In genomic region chr9:136718463-136719211, GRCh38 we compare ENCODE assay signal across 36 cellular contexts. TPM values are rescaled to one million over a fixed set of nuclear protein-coding genes. Genes with fewer than 3 reads are reported as not detected.
DNase-seq lines count a peak whose midpoint lies in the region; ATAC-seq and TF ChIP-seq lines count a peak whose summit lies in the region.
"Had no signal": no experiment of that assay in that cellular context is flagged by ENCODE, and none has a peak within 500 bp of the region (broad histone marks: within the 10 kb centered on the region; RNA-seq: fewer than 3 reads in every experiment).

No MANE protein-coding gene starts in this region.

- peaks cover 14% of the 10 kb centered on the region for H3K4me1 Mint-ChIP-seq in activated CD8-positive, alpha-beta T cell treated with anti-CD3 and anti-CD28 coated beads, Interleukin-2, amount 10 ng/mL, durations not matched to agents 7 days and 5 days (ENCODE audit: low read depth)
- peaks cover 3% of the 10 kb centered on the region for H3K4me1 Mint-ChIP-seq in activated CD8-positive, alpha-beta T cell treated with anti-CD3 and anti-CD28 coated beads for 36 hours (ENCODE audit: low read depth)
- H3K4me1 Mint-ChIP-seq in stimulated activated memory B cell treated with anti-CD40 and anti-IgM and Interleukin-4, amounts not matched to agents 10 μg/mL and 1 μg/mL and 100 μg/mL, for 72 hours, result peaks cover 54% of the 10 kb centered on the region
- peaks cover 6% of the 10 kb centered on the region for H3K4me1 Mint-ChIP-seq in activated naive CD8-positive, alpha-beta T cell treated with anti-CD3 and anti-CD28 coated beads, Interleukin-2, amount 50 U/mL, for 24 hours
- H3K4me1 Mint-ChIP-seq: activated CD4-positive, alpha-beta T cell treated with anti-CD3 and anti-CD28 coated beads for 36 hours had no signal

- H3K4me2 ChIP-seq in smooth muscle cell, result no peak overlapping the region
- H3K4me2 ChIP-seq: GM23338 had no signal

- no peaks in the 10 kb centered on the region for H3K4me1 ChIP-seq in HEK293 (ENCODE audit: control insufficient read depth, insufficient read depth, low read length)
- H3K4me1 ChIP-seq in gastroesophageal sphincter, result peaks cover 0 to 58% (median 25%) of the 10 kb centered on the region in 3 donors
- peaks cover 1% of the 10 kb centered on the region for H3K4me1 ChIP-seq in smooth muscle cell (ENCODE audit: low read depth)
- H3K4me1 ChIP-seq: breast epithelium, colonic mucosa, pancreas had no signal

- peak overlapping the region; percentile 15 for H3K27ac Mint-ChIP-seq in activated CD8-positive, alpha-beta T cell treated with anti-CD3 and anti-CD28 coated beads, Interleukin-2, amount 10 ng/mL, durations not matched to agents 7 days and 5 days
- H3K27ac Mint-ChIP-seq in activated CD8-positive, alpha-beta T cell treated with anti-CD3 and anti-CD28 coated beads for 36 hours, result no peak overlapping the region
- H3K27ac Mint-ChIP-seq in stimulated activated memory B cell treated with anti-CD40 and anti-IgM and Interleukin-4, amounts not matched to agents 10 μg/mL and 1 μg/mL and 100 μg/mL, for 72 hours, result peak overlapping the region; percentile 58
- no peak overlapping the region for H3K27ac Mint-ChIP-seq in activated naive CD8-positive, alpha-beta T cell treated with anti-CD3 and anti-CD28 coated beads, Interleukin-2, amount 50 U/mL, for 24 hours
- H3K27ac Mint-ChIP-seq: activated CD4-positive, alpha-beta T cell treated with anti-CD3 and anti-CD28 coated beads for 36 hours; activated naive CD8-positive, alpha-beta T cell; GM23338; nephron had no signal

- H3K9me3 Mint-ChIP-seq in activated CD8-positive, alpha-beta T cell treated with anti-CD3 and anti-CD28 coated beads, Interleukin-2, amount 10 ng/mL, durations not matched to agents 7 days and 5 days (ENCODE audit: insufficient read depth), result no peaks in the 10 kb centered on the region
- no peaks in the 10 kb centered on the region for H3K9me3 Mint-ChIP-seq in activated CD8-positive, alpha-beta T cell treated with anti-CD3 and anti-CD28 coated beads for 36 hours
- no peaks in the 10 kb centered on the region for H3K9me3 Mint-ChIP-seq in stimulated activated memory B cell treated with anti-CD40 and anti-IgM and Interleukin-4, amounts not matched to agents 10 μg/mL and 1 μg/mL and 100 μg/mL, for 72 hours
- no peaks in the 10 kb centered on the region for H3K9me3 Mint-ChIP-seq in activated naive CD8-positive, alpha-beta T cell treated with anti-CD3 and anti-CD28 coated beads, Interleukin-2, amount 50 U/mL, for 24 hours
- H3K9me3 Mint-ChIP-seq: GM23338, nephron had no signal

- no peak overlapping the region for H3K9ac ChIP-seq in smooth muscle cell (ENCODE audit: low read depth)

- peaks cover 10% of the 10 kb centered on the region for H3K36me3 Mint-ChIP-seq in activated CD8-positive, alpha-beta T cell treated with anti-CD3 and anti-CD28 coated beads, Interleukin-2, amount 10 ng/mL, durations not matched to agents 7 days and 5 days (ENCODE audit: low read depth)
- peaks cover 6% of the 10 kb centered on the region for H3K36me3 Mint-ChIP-seq in activated CD8-positive, alpha-beta T cell treated with anti-CD3 and anti-CD28 coated beads for 36 hours (ENCODE audit: low read depth)
- H3K36me3 Mint-ChIP-seq in stimulated activated memory B cell treated with anti-CD40 and anti-IgM and Interleukin-4, amounts not matched to agents 10 μg/mL and 1 μg/mL and 100 μg/mL, for 72 hours, result peaks cover 13% of the 10 kb centered on the region
- peaks cover 7% of the 10 kb centered on the region for H3K36me3 Mint-ChIP-seq in activated naive CD8-positive, alpha-beta T cell treated with anti-CD3 and anti-CD28 coated beads, Interleukin-2, amount 50 U/mL, for 24 hours (ENCODE audit: low read depth)
- H3K36me3 Mint-ChIP-seq: activated naive CD8-positive, alpha-beta T cell had no signal

- H2AFZ ChIP-seq in smooth muscle cell (ENCODE audit: low read depth), result no peak overlapping the region
- H2AFZ ChIP-seq: GM23338 had no signal

- no peaks in the 10 kb centered on the region for H3K79me2 ChIP-seq in smooth muscle cell (ENCODE audit: low read depth)

- DNase-seq in activated CD8-positive, alpha-beta T cell treated with anti-CD3 and anti-CD28 coated beads, Interleukin-2, amount 10 ng/mL, durations not matched to agents 7 days and 5 days, result no peak
- no peak for DNase-seq in activated CD8-positive, alpha-beta T cell treated with anti-CD3 and anti-CD28 coated beads for 36 hours
- no peak for DNase-seq in activated naive CD8-positive, alpha-beta T cell treated with anti-CD3 and anti-CD28 coated beads, Interleukin-2, amount 50 U/mL, for 24 hours
- no peak for DNase-seq in central memory CD4-positive, alpha-beta T cell
- no peak for DNase-seq in smooth muscle cell (lab: John Stamatoyannopoulos, UW; ENCODE audit: unreplicated experiment)
- DNase-seq: activated CD4-positive, alpha-beta T cell treated with anti-CD3 and anti-CD28 coated beads for 36 hours; activated effector memory CD4-positive, alpha-beta T cell treated with Interleukin-2 at 50 U/mL for 16 hours; activated T-cell treated with anti-CD3 and anti-CD28 coated beads for 4 hours; colonic mucosa; DMS79; effector CD4-positive, alpha-beta T cell; GDM1; head of caudate nucleus; mammary epithelial cell; NCI-H146; NCI-H226; NCI-H526 treated with DMSO at 0.1 percent for 48 hours; retina; SHP77 treated with DMSO at 0.1 percent for 48 hours; tibial artery had no signal

- peaks cover 64% of the 10 kb centered on the region for H4K20me1 ChIP-seq in smooth muscle cell (ENCODE audit: low read depth)

- peak; percentile 5 for ATAC-seq in activated CD8-positive, alpha-beta T cell treated with anti-CD3 and anti-CD28 coated beads, Interleukin-2, amount 10 ng/mL, durations not matched to agents 7 days and 5 days
- ATAC-seq in activated CD8-positive, alpha-beta T cell treated with anti-CD3 and anti-CD28 coated beads for 36 hours, result no peak
- no peak for ATAC-seq in gastroesophageal sphincter
- ATAC-seq in stimulated activated memory B cell treated with anti-CD40 and anti-IgM and Interleukin-4, amounts not matched to agents 10 μg/mL and 1 μg/mL and 100 μg/mL, for 72 hours, result peak; percentile 3
- no peak for ATAC-seq in activated naive CD8-positive, alpha-beta T cell treated with anti-CD3 and anti-CD28 coated beads, Interleukin-2, amount 50 U/mL, for 24 hours

- H3K27ac ChIP-seq in HEK293 (ENCODE audit: extremely low read depth, low read depth, low read length) (no peak overlapping the region), gastroesophageal sphincter (peak overlapping the region in 3 of 4 donors; percentile 51 to 59 (median 58)), smooth muscle cell (ENCODE audit: low read depth) (no peak overlapping the region)
- H3K27ac ChIP-seq: 22Rv1, breast epithelium, colonic mucosa, pancreas, tibial artery had no signal

- H3K9me3 ChIP-seq in HEK293 (ENCODE audit: control insufficient read depth, insufficient read depth, low read depth, low read length) (no peaks in the 10 kb centered on the region), gastroesophageal sphincter (no peaks in the 10 kb centered on the region), smooth muscle cell (replicated peaks; ENCODE audit: low read depth) (no peaks in the 10 kb centered on the region)
- H3K9me3 ChIP-seq: breast epithelium, colonic mucosa, pancreas, tibial artery had no signal

- H3K4me3 ChIP-seq in HEK293 (ENCODE audit: low read depth, low read length), result no peak overlapping the region
- no peak overlapping the region for H3K4me3 ChIP-seq in gastroesophageal sphincter
- no peak overlapping the region for H3K4me3 ChIP-seq in smooth muscle cell
- H3K4me3 ChIP-seq: breast epithelium, colonic mucosa, GM23338, pancreas, tibial artery had no signal

- H3K36me3 ChIP-seq in HEK293 (ENCODE audit: control insufficient read depth in 2 of 2, insufficient read depth in 1 of 2, low read length in 2 of 2) (peaks cover 0 to 63% of the 10 kb centered on the region in 2 experiments; a peak in 2 of 3 replicates), gastroesophageal sphincter (peaks cover 0 to 29% of the 10 kb centered on the region in 2 donors), smooth muscle cell (ENCODE audit: low read depth) (no peaks in the 10 kb centered on the region)

- H3K27me3 ChIP-seq in gastroesophageal sphincter (peaks cover 23% of the 10 kb centered on the region), smooth muscle cell (ENCODE audit: low read depth) (no peaks in the 10 kb centered on the region)
- H3K27me3 ChIP-seq: breast epithelium, pancreas had no signal

- CTCF ChIA-PET in activated CD8-positive, alpha-beta T cell treated with anti-CD3 and anti-CD28 coated beads, Interleukin-2, amount 10 ng/mL, durations not matched to agents 7 days and 5 days (lab: Charles Lee), result interaction anchor here (1.3 kb wide), 1 partner anchor 74 kb away, joined by 4 read pairs; no protein-coding TSS in a partner anchor
- CTCF ChIA-PET in activated CD8-positive, alpha-beta T cell treated with anti-CD3 and anti-CD28 coated beads for 36 hours (lab: Charles Lee), result interaction anchor here (1.3 to 1.6 kb wide), 2 partner anchors 8 to 11 kb away, joined by 3 read pairs; no protein-coding TSS in a partner anchor
- CTCF ChIA-PET in HEK293 (lab: Yijun Ruan, JAX), result interaction anchor here (0.6 to 0.7 kb wide), 3 partner anchors 11 to 322 kb away, joined by 3 to 4 read pairs (median 3); no protein-coding TSS in a partner anchor

- no peak for TF ChIP-seq POLR2A in gastroesophageal sphincter (IDR thresholded peaks at IDR 0.05)

- intact Hi-C loops in activated CD8-positive, alpha-beta T cell treated with anti-CD3 and anti-CD28 coated beads for 36 hours (cut with micrococcal nuclease), result no loop called here

- no peak for TF ChIP-seq CTCF in activated CD8-positive, alpha-beta T cell treated with anti-CD3 and anti-CD28 coated beads for 36 hours (IDR thresholded peaks at IDR 0.05)
- TF ChIP-seq CTCF in HEK293 (tag by site-specific recombination; IDR thresholded peaks at IDR 0.05), result no peak
- no peak for TF ChIP-seq CTCF in gastroesophageal sphincter (IDR thresholded peaks at IDR 0.05)
- no peak for TF ChIP-seq CTCF in smooth muscle cell (IDR thresholded peaks at IDR 0.05; ENCODE audit: borderline replicate concordance, insufficient read depth, poor library complexity, severe bottlenecking)

- 90% methylated on average over 2 of the region's 18 CpGs; no CpG with 5 or more reads in 1 of the 2 donors for WGBS in gastroesophageal sphincter (ENCODE audit: low coverage in 1 of 2), 2 donors
- WGBS in smooth muscle cell (ENCODE audit: low lambda C conversion rate), result 95% methylated on average over 13 of the region's 18 CpGs

- POLR2A ChIA-PET in activated CD8-positive, alpha-beta T cell treated with anti-CD3 and anti-CD28 coated beads, Interleukin-2, amount 10 ng/mL, durations not matched to agents 7 days and 5 days (lab: Charles Lee), result interaction anchor here (0.9 to 7.5 kb wide), 2 partner anchors 8 to 22 kb away, joined by 3 to 53 read pairs; no protein-coding TSS in a partner anchor
- POLR2A ChIA-PET in activated CD8-positive, alpha-beta T cell treated with anti-CD3 and anti-CD28 coated beads for 36 hours (lab: Charles Lee), result interaction anchor here (0.6 to 1.6 kb wide), 3 partner anchors 8 to 10 kb away, joined by 3 to 4 read pairs (median 3); no protein-coding TSS in a partner anchor
- POLR2A ChIA-PET in HEK293 (lab: Yijun Ruan, JAX), result interaction anchor here (0.6 to 2.5 kb wide), 4 partner anchors 9 to 258 kb away, joined by 3 to 28 read pairs (median 4); no protein-coding TSS in a partner anchor

- no peak overlapping the region for H3K4me3 Mint-ChIP-seq in activated CD8-positive, alpha-beta T cell treated with anti-CD3 and anti-CD28 coated beads, Interleukin-2, amount 10 ng/mL, durations not matched to agents 7 days and 5 days
- no peak overlapping the region for H3K4me3 Mint-ChIP-seq in activated CD8-positive, alpha-beta T cell treated with anti-CD3 and anti-CD28 coated beads for 36 hours
- no peak overlapping the region for H3K4me3 Mint-ChIP-seq in stimulated activated memory B cell treated with anti-CD40 and anti-IgM and Interleukin-4, amounts not matched to agents 10 μg/mL and 1 μg/mL and 100 μg/mL, for 72 hours
- H3K4me3 Mint-ChIP-seq in activated naive CD8-positive, alpha-beta T cell treated with anti-CD3 and anti-CD28 coated beads, Interleukin-2, amount 50 U/mL, for 24 hours, result no peak overlapping the region
- H3K4me3 Mint-ChIP-seq: activated CD4-positive, alpha-beta T cell treated with anti-CD3 and anti-CD28 coated beads for 36 hours; activated naive CD8-positive, alpha-beta T cell; CD14-positive monocyte; GM23338; nephron had no signal

- no peak for TF ChIP-seq EP300 in gastroesophageal sphincter (IDR thresholded peaks at IDR 0.05)

- H3K27me3 Mint-ChIP-seq in activated CD8-positive, alpha-beta T cell treated with anti-CD3 and anti-CD28 coated beads, Interleukin-2, amount 10 ng/mL, durations not matched to agents 7 days and 5 days (ENCODE audit: low read depth), result peaks cover 8% of the 10 kb centered on the region
- peaks cover 14% of the 10 kb centered on the region for H3K27me3 Mint-ChIP-seq in activated CD8-positive, alpha-beta T cell treated with anti-CD3 and anti-CD28 coated beads for 36 hours
- H3K27me3 Mint-ChIP-seq in stimulated activated memory B cell treated with anti-CD40 and anti-IgM and Interleukin-4, amounts not matched to agents 10 μg/mL and 1 μg/mL and 100 μg/mL, for 72 hours, result peaks cover 30% of the 10 kb centered on the region
- H3K27me3 Mint-ChIP-seq in activated naive CD8-positive, alpha-beta T cell treated with anti-CD3 and anti-CD28 coated beads, Interleukin-2, amount 50 U/mL, for 24 hours, result peaks cover 13% of the 10 kb centered on the region

- no peaks in the 10 kb centered on the region for H3F3A ChIP-seq in smooth muscle cell (ENCODE audit: low read depth)

RNA-seq across cellular contexts. Expression of gene DIPK1B, which starts 6.3 kb away (rescaled TPM):
- total RNA-seq in activated CD8-positive, alpha-beta T cell treated with anti-CD3 and anti-CD28 coated beads, Interleukin-2, amount 10 ng/mL, durations not matched to agents 7 days and 5 days, result under 1 TPM in 1 of 2 experiments, not detected in 1; 0.16 TPM
- under 1 TPM in 1 of 2 experiments, not detected in 1; 0.14 TPM for total RNA-seq in activated CD8-positive, alpha-beta T cell treated with anti-CD3 and anti-CD28 coated beads for 36 hours
- 10 to 100 TPM in 2 of 4 donors, 1 to 10 TPM in 2; 7.8 to 24.4 (median 11.2) TPM for total RNA-seq in gastroesophageal sphincter
- 14.6 and 25.5 TPM in 2 replicates for total RNA-seq in smooth muscle cell
- 57.8 and 58.5 TPM in 2 replicates for polyA plus RNA-seq in smooth muscle cell

RNA-seq across cellular contexts. Expression of gene LCN10, which starts 24.1 kb away (rescaled TPM):
- 1 to 10 TPM; 1.8 to 2.4 TPM for total RNA-seq in activated CD8-positive, alpha-beta T cell treated with anti-CD3 and anti-CD28 coated beads, Interleukin-2, amount 10 ng/mL, durations not matched to agents 7 days and 5 days
- 1 to 10 TPM; 2.6 to 3.2 TPM for total RNA-seq in activated CD8-positive, alpha-beta T cell treated with anti-CD3 and anti-CD28 coated beads for 36 hours
- 10 to 100 TPM in 2 of 4 donors, 1 to 10 TPM in 2; 3.9 to 16.5 (median 9.9) TPM for total RNA-seq in gastroesophageal sphincter
- not detected in 2 replicates for total RNA-seq in smooth muscle cell
- polyA plus RNA-seq in smooth muscle cell, result not detected in 2 replicates
- total RNA-seq: HT1080, kidney epithelial cell, mammary epithelial cell had no signal
- polyA plus RNA-seq: CD14-positive monocyte, mammary epithelial cell had no signal

RNA-seq across cellular contexts. Expression of gene LCN6, which starts 29.7 kb away (rescaled TPM):
- not detected for total RNA-seq in activated CD8-positive, alpha-beta T cell treated with anti-CD3 and anti-CD28 coated beads, Interleukin-2, amount 10 ng/mL, durations not matched to agents 7 days and 5 days
- total RNA-seq in activated CD8-positive, alpha-beta T cell treated with anti-CD3 and anti-CD28 coated beads for 36 hours, result not detected
- total RNA-seq in gastroesophageal sphincter, result 10 to 100 TPM; 16.2 to 31.4 (median 22.7) TPM
- total RNA-seq in smooth muscle cell, result not detected in 2 replicates
- polyA plus RNA-seq in smooth muscle cell, result not detected in 2 replicates
- total RNA-seq: activated CD4-positive, alpha-beta T cell treated with anti-CD3 and anti-CD28 coated beads for 36 hours; fibroblast of villous mesenchyme; GM23338; HT1080; kidney epithelial cell; mammary epithelial cell had no signal
- polyA plus RNA-seq: CD14-positive monocyte, GM23338, mammary epithelial cell had no signal

RNA-seq across cellular contexts. Expression of gene AGPAT2, which starts 31.4 kb away (rescaled TPM):
- total RNA-seq in activated CD8-positive, alpha-beta T cell treated with anti-CD3 and anti-CD28 coated beads, Interleukin-2, amount 10 ng/mL, durations not matched to agents 7 days and 5 days, result 10 to 100 TPM; 32.7 to 33.7 TPM
- 10 to 100 TPM; 11.3 to 11.8 TPM for total RNA-seq in activated CD8-positive, alpha-beta T cell treated with anti-CD3 and anti-CD28 coated beads for 36 hours
- 10 to 100 TPM; 28.8 to 43.6 (median 38.4) TPM for total RNA-seq in gastroesophageal sphincter
- total RNA-seq in smooth muscle cell, result 42.9 and 48.6 TPM in 2 replicates
- polyA plus RNA-seq in smooth muscle cell, result 105 and 122 TPM in 2 replicates

RNA-seq across cellular contexts. Expression of gene LCN8, which starts 39.4 kb away (rescaled TPM):
- not detected for total RNA-seq in activated CD8-positive, alpha-beta T cell treated with anti-CD3 and anti-CD28 coated beads, Interleukin-2, amount 10 ng/mL, durations not matched to agents 7 days and 5 days
- total RNA-seq in activated CD8-positive, alpha-beta T cell treated with anti-CD3 and anti-CD28 coated beads for 36 hours, result not detected
- total RNA-seq in gastroesophageal sphincter (not detected), smooth muscle cell (not detected in 2 replicates)
- not detected in 2 replicates for polyA plus RNA-seq in smooth muscle cell
- total RNA-seq: activated CD4-positive, alpha-beta T cell treated with anti-CD3 and anti-CD28 coated beads for 36 hours; breast epithelium; colonic mucosa; fibroblast of villous mesenchyme; GM23338; HT1080; kidney epithelial cell; mammary epithelial cell; mucosa of gallbladder; pancreas had no signal
- polyA plus RNA-seq: CD14-positive monocyte, esophagus, GM23338, mammary epithelial cell, pancreas, small intestine had no signal

Comparison
In these comparisons a context has a peak if more than half of its experiments do, and no peak if none do; other contexts are left out.
1. ATAC-seq: peak in activated CD8-positive, alpha-beta T cell treated with anti-CD3 and anti-CD28 coated beads, Interleukin-2, amount 10 ng/mL, durations not matched to agents 7 days and 5 days (single experiment) and stimulated activated memory B cell treated with anti-CD40 and anti-IgM and Interleukin-4, amounts not matched to agents 10 μg/mL and 1 μg/mL and 100 μg/mL, for 72 hours (single experiment); none in activated CD8-positive, alpha-beta T cell treated with anti-CD3 and anti-CD28 coated beads for 36 hours (single experiment), gastroesophageal sphincter (single experiment) and activated naive CD8-positive, alpha-beta T cell treated with anti-CD3 and anti-CD28 coated beads, Interleukin-2, amount 50 U/mL, for 24 hours (single experiment).
2. H3K27ac Mint-ChIP-seq: peak in activated CD8-positive, alpha-beta T cell treated with anti-CD3 and anti-CD28 coated beads, Interleukin-2, amount 10 ng/mL, durations not matched to agents 7 days and 5 days (single experiment) and stimulated activated memory B cell treated with anti-CD40 and anti-IgM and Interleukin-4, amounts not matched to agents 10 μg/mL and 1 μg/mL and 100 μg/mL, for 72 hours (single experiment); none in activated CD8-positive, alpha-beta T cell treated with anti-CD3 and anti-CD28 coated beads for 36 hours (single experiment) and activated naive CD8-positive, alpha-beta T cell treated with anti-CD3 and anti-CD28 coated beads, Interleukin-2, amount 50 U/mL, for 24 hours (single experiment).
3. H3K27ac ChIP-seq: peak in gastroesophageal sphincter (3 of 4); none in HEK293 (single experiment) and smooth muscle cell (single experiment).
4. RNA of gene DIPK1B, which starts 6.3 kb away (total RNA-seq): 14.6 to 25.5 TPM in smooth muscle cell and 7.8 to 24.4 TPM in gastroesophageal sphincter; 0.16 TPM in activated CD8-positive, alpha-beta T cell treated with anti-CD3 and anti-CD28 coated beads, Interleukin-2, amount 10 ng/mL, durations not matched to agents 7 days and 5 days and 0.14 TPM in activated CD8-positive, alpha-beta T cell treated with anti-CD3 and anti-CD28 coated beads for 36 hours; every median in the first group is over 4 times any median in the second.
5. RNA of gene LCN6, which starts 29.7 kb away (total RNA-seq): 16.2 to 31.4 TPM in gastroesophageal sphincter; not detected in activated CD8-positive, alpha-beta T cell treated with anti-CD3 and anti-CD28 coated beads, Interleukin-2, amount 10 ng/mL, durations not matched to agents 7 days and 5 days, not detected in activated CD8-positive, alpha-beta T cell treated with anti-CD3 and anti-CD28 coated beads for 36 hours and not detected in smooth muscle cell; every median in the first group is over 10 times any median in the second.